Comparison of ENCODE assay signal across 34 cellular contexts in genomic region chr20:13441388-13441787, GRCh38.
"Had no signal": no experiment of that assay in that cellular context is flagged by ENCODE, and none has a peak within 500 bp of the region (broad histone marks: within the 10 kb centered on the region; RNA-seq: fewer than 3 reads in every experiment).

No MANE protein-coding gene starts in this region.

- ATAC-seq: activated CD4-positive, alpha-beta T cell treated with anti-CD3 and anti-CD28 coated beads for 36 hours; activated CD4-positive, CD25-positive, alpha-beta regulatory T cell treated with anti-CD3 and anti-CD28 coated beads, Interleukin-2, amount 50 U/mL, for 24 hours; activated CD8-positive, alpha-beta T cell treated with anti-CD3 and anti-CD28 coated beads, Interleukin-2, amount 10 ng/mL, durations not matched to agents 7 days and 5 days; body of pancreas; PC-3; WTC11 had no signal

- H3K4me1 ChIP-seq: body of pancreas, breast epithelium, Peyer's patch, SJSA1 had no signal

- H3K36me3 ChIP-seq: breast epithelium, Peyer's patch, SJSA1 had no signal

- H3K4me1 Mint-ChIP-seq: activated CD4-positive, alpha-beta T cell treated with anti-CD3 and anti-CD28 coated beads for 36 hours; activated CD4-positive, alpha-beta T cell treated with anti-CD3 and anti-CD28 coated beads, Interleukin-2, amount 10 ng/mL, durations not matched to agents 7 days and 5 days; activated naive CD4-positive, alpha-beta T cell treated with anti-CD3 and anti-CD28 coated beads, Interleukin-2, amount 50 U/mL, for 24 hours; activated naive CD8-positive, alpha-beta T cell treated with anti-CD3 and anti-CD28 coated beads, Interleukin-2, amount 10 ng/mL, durations not matched to agents 7 days and 5 days had no signal

- H3K27me3 ChIP-seq: body of pancreas, breast epithelium, Peyer's patch, SJSA1 had no signal

- H3K9me3 ChIP-seq: body of pancreas, Peyer's patch, SJSA1, SK-N-SH had no signal

- H3K9ac ChIP-seq: SK-N-SH had no signal

- FAIRE-seq: astrocyte, TTC549 had no signal

- H3K4me2 ChIP-seq: SK-N-SH had no signal

- DNase-seq: activated CD4-positive, alpha-beta T cell treated with anti-CD3 and anti-CD28 coated beads for 36 hours; activated CD4-positive, alpha-beta T cell treated with anti-CD3 and anti-CD28 coated beads, Interleukin-2, amount 10 ng/mL, durations not matched to agents 7 days and 5 days; activated CD4-positive, alpha-beta T cell treated with anti-CD3 and anti-CD28 coated beads, Interleukin-2, amount 50 U/mL, for 48 hours; activated CD8-positive, alpha-beta T cell treated with anti-CD3 and anti-CD28 coated beads, Interleukin-2, amount 10 ng/mL, durations not matched to agents 7 days and 5 days; activated gamma-delta T cell; activated naive CD4-positive, alpha-beta T cell treated with Interleukin-2 at 50 U/mL for 16 hours; activated naive CD8-positive, alpha-beta T cell treated with anti-CD3 and anti-CD28 coated beads, Interleukin-2, amount 10 ng/mL, durations not matched to agents 7 days and 5 days; activated T-cell treated with anti-CD3 and anti-CD28 coated beads, Interleukin-2, amount 50 U/mL, for 24 hours; amygdala; body of pancreas; central memory CD4-positive, alpha-beta T cell; Karpas-422; KBM-7; NCI-H1105; NCI-H1417 treated with DMSO at 0.1 percent for 48 hours; NCI-H1930; NCI-H2081 treated with DMSO at 0.1 percent for 48 hours; NCI-H345; NCI-H524 treated with DMSO at 0.1 percent for 48 hours; PC-3; Peyer's patch; RPMI8226; SHP77 treated with DMSO at 0.1 percent for 48 hours; SK-N-SH had no signal

- H3K27me3 Mint-ChIP-seq: activated CD4-positive, alpha-beta T cell treated with anti-CD3 and anti-CD28 coated beads for 36 hours; activated CD4-positive, alpha-beta T cell treated with anti-CD3 and anti-CD28 coated beads, Interleukin-2, amount 10 ng/mL, durations not matched to agents 7 days and 5 days; activated naive CD4-positive, alpha-beta T cell treated with anti-CD3 and anti-CD28 coated beads, Interleukin-2, amount 50 U/mL, for 24 hours; activated naive CD8-positive, alpha-beta T cell treated with anti-CD3 and anti-CD28 coated beads, Interleukin-2, amount 10 ng/mL, durations not matched to agents 7 days and 5 days; activated T-cell treated with anti-CD3 and anti-CD28 coated beads, Interleukin-2, amount 50 U/mL, for 24 hours had no signal

- H3K27ac Mint-ChIP-seq: activated CD4-positive, alpha-beta T cell treated with anti-CD3 and anti-CD28 coated beads for 36 hours; activated CD4-positive, alpha-beta T cell treated with anti-CD3 and anti-CD28 coated beads, Interleukin-2, amount 10 ng/mL, durations not matched to agents 7 days and 5 days; activated CD8-positive, alpha-beta T cell treated with anti-CD3 and anti-CD28 coated beads, Interleukin-2, amount 10 ng/mL, durations not matched to agents 7 days and 5 days; activated naive CD4-positive, alpha-beta T cell treated with anti-CD3 and anti-CD28 coated beads, Interleukin-2, amount 50 U/mL, for 24 hours; activated naive CD8-positive, alpha-beta T cell treated with anti-CD3 and anti-CD28 coated beads, Interleukin-2, amount 10 ng/mL, durations not matched to agents 7 days and 5 days; activated T-cell treated with anti-CD3 and anti-CD28 coated beads, Interleukin-2, amount 50 U/mL, for 24 hours; activated T-helper 2 cell treated with anti-CD3 and anti-CD28 coated beads, Interferon-gamma antibody, Interleukin-2, Interleukin-4, amounts not matched to agents 10 μg/mL and 5 μg/mL and 100 μg/mL, durations not matched to agents 14 hours and 24 hours and 36 hours; T-helper 1 cell treated with Interleukin-12 subunit alpha and Interleukin-12 subunit beta and Interleukin-4 antibody, amounts not matched to agents 30 μg/mL and 1 μg/mL, for 36 hours; T-helper 2 cell treated with Interferon-gamma antibody and Interleukin-4, amounts not matched to agents 5 μg/mL and 100 μg/mL, for 36 hours; WTC11 had no signal

- H3K27ac ChIP-seq: body of pancreas, breast epithelium, Peyer's patch, SJSA1 had no signal

- H3K4me3 Mint-ChIP-seq: activated CD4-positive, alpha-beta T cell treated with anti-CD3 and anti-CD28 coated beads for 36 hours; activated CD4-positive, alpha-beta T cell treated with anti-CD3 and anti-CD28 coated beads, Interleukin-2, amount 10 ng/mL, durations not matched to agents 7 days and 5 days; activated CD8-positive, alpha-beta T cell treated with anti-CD3 and anti-CD28 coated beads, Interleukin-2, amount 10 ng/mL, durations not matched to agents 7 days and 5 days; activated naive CD4-positive, alpha-beta T cell treated with anti-CD3 and anti-CD28 coated beads, Interleukin-2, amount 50 U/mL, for 24 hours; activated naive CD8-positive, alpha-beta T cell treated with anti-CD3 and anti-CD28 coated beads, Interleukin-2, amount 10 ng/mL, durations not matched to agents 7 days and 5 days; activated T-cell treated with anti-CD3 and anti-CD28 coated beads, Interleukin-2, amount 50 U/mL, for 24 hours; T-helper 1 cell treated with Interleukin-12 subunit alpha and Interleukin-12 subunit beta and Interleukin-4 antibody, amounts not matched to agents 30 μg/mL and 1 μg/mL, for 36 hours; T-helper 2 cell treated with Interferon-gamma antibody and Interleukin-4, amounts not matched to agents 5 μg/mL and 100 μg/mL, for 36 hours; WTC11 had no signal

- H3K4me3 ChIP-seq: body of pancreas, breast epithelium, Peyer's patch, SJSA1 had no signal
